ENCODE assay signal across 21 cellular contexts in the genomic region with DNA sequence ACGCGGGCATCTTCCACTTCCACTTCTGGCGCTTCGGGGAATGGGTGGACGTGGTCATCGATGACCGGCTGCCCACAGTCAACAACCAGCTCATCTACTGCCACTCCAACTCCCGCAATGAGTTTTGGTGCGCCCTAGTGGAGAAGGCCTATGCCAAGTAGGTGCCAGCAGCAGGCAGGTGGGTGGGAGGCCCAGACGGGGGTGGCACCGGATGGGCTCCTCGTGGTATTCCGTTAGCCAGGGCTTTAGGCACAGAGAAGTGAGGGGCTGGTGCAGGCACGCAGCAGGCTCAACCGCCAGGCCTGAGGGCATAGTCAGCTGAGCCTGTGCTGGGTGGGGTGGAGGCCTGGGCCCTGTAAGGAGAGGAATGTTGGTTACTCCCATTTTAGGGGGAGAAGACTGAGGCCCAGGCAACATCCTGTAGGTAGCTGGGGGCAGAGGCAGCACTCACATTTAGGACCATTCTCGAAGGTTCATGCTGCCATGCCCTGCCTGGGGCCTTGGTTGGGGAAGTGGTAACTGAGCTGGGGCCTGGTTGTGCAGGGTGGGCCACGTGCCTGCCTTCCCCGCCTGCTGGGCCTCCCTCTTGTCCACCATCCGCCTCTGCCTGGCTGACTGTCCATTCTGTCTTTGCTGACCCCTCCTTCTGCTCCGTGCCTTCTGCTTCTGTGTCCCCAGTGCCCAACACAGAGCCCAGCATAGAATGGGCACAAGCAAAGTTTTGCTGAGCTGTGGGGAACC. TPM values are rescaled to one million over a fixed set of nuclear protein-coding genes. Genes with fewer than 3 reads are reported as not detected.
"Had no signal": no experiment of that assay in that cellular context is flagged by ENCODE, and none has a peak within 500 bp of the region (broad histone marks: within the 10 kb centered on the region; RNA-seq: fewer than 3 reads in every experiment).

No MANE protein-coding gene starts in this region.

- H3K27me3 ChIP-seq: left lung, tibial artery had no signal

- H3K27ac Mint-ChIP-seq: activated naive CD4-positive, alpha-beta T cell treated with anti-CD3 and anti-CD28 coated beads, Interleukin-2, amount 50 U/mL, for 24 hours; stimulated activated naive CD8-positive, alpha-beta T cell treated with anti-CD3 and anti-CD28 coated beads, Interleukin-15, Interleukin-2, amounts not matched to agents 100 ng/mL and 50 ng/mL, for 24 hours had no signal

- H3K36me3 ChIP-seq: left lung, WERI-Rb-1 had no signal

- H3K4me1 Mint-ChIP-seq: activated naive CD4-positive, alpha-beta T cell treated with anti-CD3 and anti-CD28 coated beads, Interleukin-2, amount 50 U/mL, for 24 hours had no signal

- H3K27me3 Mint-ChIP-seq: activated naive CD4-positive, alpha-beta T cell treated with anti-CD3 and anti-CD28 coated beads, Interleukin-2, amount 50 U/mL, for 24 hours; brain; naive thymus-derived CD4-positive, alpha-beta T cell; progenitor cell of endocrine pancreas; stimulated activated naive CD8-positive, alpha-beta T cell treated with anti-CD3 and anti-CD28 coated beads, Interleukin-15, Interleukin-2, amounts not matched to agents 100 ng/mL and 50 ng/mL, for 24 hours had no signal

- ATAC-seq: left lung; naive thymus-derived CD4-positive, alpha-beta T cell had no signal

- H3K4me3 Mint-ChIP-seq: activated naive CD4-positive, alpha-beta T cell treated with anti-CD3 and anti-CD28 coated beads, Interleukin-2, amount 50 U/mL, for 24 hours; brain; immature natural killer cell; naive thymus-derived CD4-positive, alpha-beta T cell; neural crest cell; stimulated activated naive CD8-positive, alpha-beta T cell treated with anti-CD3 and anti-CD28 coated beads, Interleukin-15, Interleukin-2, amounts not matched to agents 100 ng/mL and 50 ng/mL, for 24 hours had no signal

- H3K27ac ChIP-seq: foreskin keratinocyte, left lung, tibial artery, WERI-Rb-1 had no signal

- H3K9me3 Mint-ChIP-seq: activated naive CD4-positive, alpha-beta T cell treated with anti-CD3 and anti-CD28 coated beads, Interleukin-2, amount 50 U/mL, for 24 hours; brain; immature natural killer cell; naive thymus-derived CD4-positive, alpha-beta T cell; neural crest cell; stimulated activated naive CD8-positive, alpha-beta T cell treated with anti-CD3 and anti-CD28 coated beads, Interleukin-15, Interleukin-2, amounts not matched to agents 100 ng/mL and 50 ng/mL, for 24 hours had no signal

- DNase-seq: activated gamma-delta T cell treated with Interleukin-2 at 50 U/mL for 16 hours; activated T-cell treated with anti-CD3 and anti-CD28 coated beads, Interleukin-2, amount 50 U/mL, for 1 hour; aorta; effector CD8-positive, alpha-beta T cell; foreskin keratinocyte; naive thymus-derived CD4-positive, alpha-beta T cell; stimulated activated CD4-positive, alpha-beta T cell treated with anti-CD3 and anti-CD28 coated beads, Interleukin-4, amount 100 ng/mL, for 4 hours; tibial artery had no signal

- H3K4me1 ChIP-seq: foreskin keratinocyte, left lung had no signal

- H3K9me3 ChIP-seq: left lung, tibial artery had no signal

- H3K4me3 ChIP-seq: left lung, lung, tibial artery had no signal

- H3K36me3 Mint-ChIP-seq: activated naive CD4-positive, alpha-beta T cell treated with anti-CD3 and anti-CD28 coated beads, Interleukin-2, amount 50 U/mL, for 24 hours; immature natural killer cell; naive thymus-derived CD4-positive, alpha-beta T cell had no signal

RNA-seq across cellular contexts. Expression of a gene that starts 10.2 kb away (rescaled TPM):
- total RNA-seq: dermis blood vessel endothelial cell, foreskin keratinocyte, kidney epithelial cell, left lung, neural crest cell, osteocyte, progenitor cell of endocrine pancreas had no signal
- polyA plus RNA-seq: adipose tissue; aorta; foreskin keratinocyte; immature natural killer cell; naive thymus-derived CD4-positive, alpha-beta T cell had no signal

RNA-seq across cellular contexts. Expression of a gene that starts 15.2 kb away (rescaled TPM):
- total RNA-seq: osteocyte had no signal
- polyA plus RNA-seq: naive thymus-derived CD4-positive, alpha-beta T cell had no signal
